ENCODE assay signal across 8 cellular contexts in genomic region chr11:119728651-119729580, GRCh38.
A peak's percentile ranks its signal among the peaks of the same experiment; 100 is the strongest.
DNase-seq lines count a peak whose midpoint lies in the region; ATAC-seq and TF ChIP-seq lines count a peak whose summit lies in the region.

Gene NECTIN1, minus strand, starts transcription at chr11:119729200. Its CDS starts 647 bp downstream, at chr11:119728553.

- ATAC-seq in GM18861 (IDR thresholded peaks at IDR 0.05; ENCODE audit: unreplicated experiment) (peak; percentile 66), HG03095 (IDR thresholded peaks at IDR 0.05; ENCODE audit: unreplicated experiment) (peak; percentile 76)

- peak within 1 kb of the TSS; percentile 64 for H3K4me3 ChIP-seq in AG09309 (ENCODE audit: control insufficient read depth, low read depth, low read length)

- peak; percentile 77 for TF ChIP-seq CTCF in AG09309 (IDR thresholded peaks at IDR 0.05; ENCODE audit: control insufficient read depth, insufficient read depth, low read depth, low read length, missing control alignments)

- DNase-seq in AG09309 (ENCODE audit: low read depth) (peak; percentile 39), NCI-H226 (peak; percentile 80), cerebellar nuclear complex (lab: John Stamatoyannopoulos, UW) (peak; percentile 21 to 46), kidney glomerular epithelial cell (lab: John Stamatoyannopoulos, UW) (peak; percentile 83)
- peak; percentile 88 for DNase-seq in activated CD4-positive, CD25-positive, alpha-beta regulatory T cell treated with anti-CD3 and anti-CD28 coated beads, Interleukin-2, amount 50 U/mL, for 72 hours
- peak; percentile 90 for DNase-seq in stimulated activated CD4-positive, alpha-beta T cell treated with anti-CD3 and anti-CD28 coated beads, Interleukin-15, amount 100 ng/mL, for 24 hours

Comparison
In these comparisons a context has a peak if more than half of its experiments do, and no peak if none do; other contexts are left out.
1. Peak in every context shown above with its lines: DNase-seq, ATAC-seq and H3K4me3 ChIP-seq.
2. DNase-seq: peak in every context shown above with its lines; median percentile 90 in stimulated activated CD4-positive, alpha-beta T cell treated with anti-CD3 and anti-CD28 coated beads, Interleukin-15, amount 100 ng/mL, for 24 hours; 88 in activated CD4-positive, CD25-positive, alpha-beta regulatory T cell treated with anti-CD3 and anti-CD28 coated beads, Interleukin-2, amount 50 U/mL, for 72 hours; 83 in kidney glomerular epithelial cell; 80 in NCI-H226; 39 in AG09309; 34 in cerebellar nuclear complex.